In the genomic region with DNA sequence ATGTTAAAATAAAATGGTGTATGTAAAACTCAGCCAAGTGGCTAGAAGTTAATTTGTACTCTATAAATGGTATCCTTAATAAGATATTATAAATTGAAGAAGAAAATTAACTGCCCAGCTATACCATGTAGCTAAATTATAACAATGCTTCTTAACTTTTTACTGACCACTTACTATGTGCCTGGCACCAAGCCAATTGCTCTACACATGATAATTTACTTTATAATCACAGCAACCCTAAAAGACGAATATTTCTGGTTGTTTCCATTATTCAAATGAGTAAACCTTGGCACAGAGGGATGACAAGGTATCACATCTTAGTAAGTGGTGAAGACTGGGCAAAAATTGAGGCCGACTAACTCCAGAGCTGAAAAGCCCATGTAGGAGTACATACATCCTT, we compare ENCODE assay signal across 25 cellular contexts.
DNase-seq lines count a peak whose midpoint lies in the region; ATAC-seq, FAIRE-seq and TF ChIP-seq lines count a peak whose summit lies in the region.
"Had no signal": no experiment of that assay in that cellular context is flagged by ENCODE, and none has a peak within 500 bp of the region (broad histone marks: within the 10 kb centered on the region; RNA-seq: fewer than 3 reads in every experiment).

No MANE protein-coding gene starts in this region.

- H3K27me3 ChIP-seq in HepG2 (ENCODE audit: control insufficient read depth in 1 of 2, insufficient read depth in 2 of 2, low read length in 2 of 2) (no peaks in the 10 kb centered on the region), right lobe of liver (no peaks in the 10 kb centered on the region), SJCRH30 (no peaks in the 10 kb centered on the region), K562 (ENCODE audit: control insufficient read depth in 2 of 2, insufficient read depth in 2 of 2, low read length in 2 of 2) (no peaks in the 10 kb centered on the region)
- H3K27me3 ChIP-seq: BE2C, BLaER1 had no signal

- no peak for TF ChIP-seq EP300 in HepG2 (IDR thresholded peaks at IDR 0.05; ENCODE audit: low read depth in 2 of 2, low read length in 2 of 2)
- TF ChIP-seq EP300 in HepG2 (CRISPR knock-in tag; IDR thresholded peaks at IDR 0.05; ENCODE audit: borderline replicate concordance): no peak
- TF ChIP-seq EP300 in K562 (IDR thresholded peaks at IDR 0.05; ENCODE audit: low read length): no peak

- BruUV-seq in HepG2 (replicated peaks; lab: Mats Ljungman, UMichigan): no TSS peak
- BruUV-seq in K562 (replicated peaks; lab: Mats Ljungman, UMichigan): no TSS peak

- 4% methylated on average over 2 of the region's 2 CpGs for WGBS in HepG2 (ENCODE audit: low lambda C conversion rate)
- 30% methylated on average over 2 of the region's 2 CpGs for WGBS in right lobe of liver (ENCODE audit: insufficient coverage, low coverage, low lambda C conversion rate, missing lambda C conversion rate)
- WGBS in K562 (ENCODE audit: insufficient coverage, low coverage, missing lambda C conversion rate): 26% methylated on average over 2 of the region's 2 CpGs

- no peaks in the 10 kb centered on the region for H3K79me2 ChIP-seq in HepG2 (ENCODE audit: insufficient read depth, low read length)
- H3K79me2 ChIP-seq in K562 (ENCODE audit: control insufficient read depth, insufficient read depth, low read length): no peaks in the 10 kb centered on the region

- H3K9me1 ChIP-seq in K562 (ENCODE audit: control insufficient read depth, insufficient read depth, low read length): no peaks in the 10 kb centered on the region

- peaks cover 6% of the 10 kb centered on the region for H3K9me3 Mint-ChIP-seq in nephron progenitor cell

- no peaks in the 10 kb centered on the region for H3K4me1 Mint-ChIP-seq in nephron progenitor cell
- H3K4me1 Mint-ChIP-seq: CD14-positive monocyte; CD4-positive, alpha-beta memory T cell; CD4-positive, CD25-positive, alpha-beta regulatory T cell; CD8-positive, alpha-beta memory T cell had no signal

- H3K36me3 Mint-ChIP-seq in nephron progenitor cell (ENCODE audit: low read depth): no peaks in the 10 kb centered on the region
- H3K36me3 Mint-ChIP-seq: CD14-positive monocyte; CD4-positive, alpha-beta memory T cell; CD4-positive, CD25-positive, alpha-beta regulatory T cell; CD8-positive, alpha-beta memory T cell had no signal

- H3K9me3 ChIP-seq in HepG2 (ENCODE audit: low read length) (peaks cover 8% of the 10 kb centered on the region; the same call in 1 of the 2 replicates), right lobe of liver (no peaks in the 10 kb centered on the region), SJCRH30 (replicated peaks) (no peaks in the 10 kb centered on the region; the same call in none of the 2 replicates), K562 (replicated peaks; ENCODE audit: control insufficient read depth, insufficient read depth, low read depth, low read length) (no peaks in the 10 kb centered on the region)
- H3K9me3 ChIP-seq: BE2C, BLaER1 had no signal

- no peak overlapping the region for H3K4me3 Mint-ChIP-seq in nephron progenitor cell
- H3K4me3 Mint-ChIP-seq: CD14-positive monocyte; CD4-positive, alpha-beta memory T cell; CD4-positive, CD25-positive, alpha-beta regulatory T cell; CD8-positive, alpha-beta memory T cell had no signal

- no peak for TF ChIP-seq CTCF in HepG2 (CRISPR knock-in tag; IDR thresholded peaks at IDR 0.05)
- TF ChIP-seq CTCF in right lobe of liver (IDR thresholded peaks at IDR 0.05): no peak
- no peak for TF ChIP-seq CTCF in K562 (IDR thresholded peaks at IDR 0.05 in 2 of 3, conservative IDR thresholded peaks at IDR 0.05 in 1 of 3; ENCODE audit: insufficient read depth in 2 of 3, low read depth in 1 of 3, low read length in 3 of 3)
- no peak for TF ChIP-seq CTCF in nephron progenitor cell (IDR thresholded peaks at IDR 0.05)

- no peaks in the 10 kb centered on the region for H4K20me1 ChIP-seq in HepG2 (ENCODE audit: insufficient read depth, low read length)
- no peaks in the 10 kb centered on the region for H4K20me1 ChIP-seq in K562 (replicated peaks; ENCODE audit: control insufficient read depth, insufficient read depth, low read length)
- H4K20me1 ChIP-seq: BLaER1 had no signal

- in situ Hi-C loops in HepG2 (cut with HindIII; ENCODE audit: extremely low pct_ligation_motif_present, low pct_unique_long_range_greater_than_20kb): no loop called here
- in situ Hi-C loops in K562 (cut with MboI): no loop called here

- H3K27me3 Mint-ChIP-seq in nephron progenitor cell (ENCODE audit: low read depth, poor library complexity): no peaks in the 10 kb centered on the region
- H3K27me3 Mint-ChIP-seq: CD4-positive, alpha-beta memory T cell; CD4-positive, CD25-positive, alpha-beta regulatory T cell; CD8-positive, alpha-beta memory T cell had no signal

- H3K4me1 ChIP-seq in HepG2 (ENCODE audit: insufficient read depth, low read length): no peaks in the 10 kb centered on the region
- no peaks in the 10 kb centered on the region for H3K4me1 ChIP-seq in right lobe of liver
- H3K4me1 ChIP-seq in SJCRH30: peaks cover 8% of the 10 kb centered on the region; the same call in 1 of the 2 replicates
- no peaks in the 10 kb centered on the region for H3K4me1 ChIP-seq in K562 (replicated peaks in 1 of 2; ENCODE audit: control insufficient read depth in 2 of 2, insufficient read depth in 2 of 2, low read length in 2 of 2)
- H3K4me1 ChIP-seq: BE2C, BLaER1 had no signal

- POLR2A ChIA-PET in HepG2 (lab: Yijun Ruan, JAX) (no interaction called here), K562 (lab: Yijun Ruan, JAX) (no interaction called here)

- no peak for DNase-seq in HepG2 (ENCODE audit: low spot score)
- no peak for DNase-seq in right lobe of liver
- no peak for DNase-seq in SJCRH30
- DNase-seq in K562 (ENCODE audit: extremely low read depth in 1 of 4, low spot score in 3 of 4): no peak
- no peak for DNase-seq in nephron progenitor cell
- no peak for DNase-seq in GM19240 (ENCODE audit: insufficient read length, low spot score)
- DNase-seq: ACHN; BE2C; C1 segment of cervical spinal cord; CD4-positive, alpha-beta memory T cell; CD4-positive, CD25-positive, alpha-beta regulatory T cell; CD8-positive, alpha-beta memory T cell; COR-L47; DMS 273 treated with DMSO at 0.1 percent for 48 hours; DMS153; DMS79; DND-41; EL; GDM1 had no signal

- no peak overlapping the region for H3K4me3 ChIP-seq in HepG2 (replicated peaks in 1 of 3; ENCODE audit: insufficient read depth in 1 of 3, low read depth in 2 of 3, low read length in 3 of 3)
- no peak overlapping the region for H3K4me3 ChIP-seq in right lobe of liver
- no peak overlapping the region for H3K4me3 ChIP-seq in SJCRH30
- no peak overlapping the region for H3K4me3 ChIP-seq in K562
- H3K4me3 ChIP-seq: BLaER1, GM12878 had no signal

- H3K27ac Mint-ChIP-seq in nephron progenitor cell: no peak overlapping the region
- H3K27ac Mint-ChIP-seq: CD14-positive monocyte; CD4-positive, alpha-beta memory T cell; CD4-positive, CD25-positive, alpha-beta regulatory T cell; CD8-positive, alpha-beta memory T cell had no signal

- no peak overlapping the region for H3K4me2 ChIP-seq in HepG2 (ENCODE audit: low read depth, low read length)
- no peak overlapping the region for H3K4me2 ChIP-seq in K562 (ENCODE audit: insufficient read depth, low read length)
- H3K4me2 ChIP-seq: BLaER1 had no signal

- H2AFZ ChIP-seq in HepG2 (ENCODE audit: low read length) (no peak overlapping the region), K562 (ENCODE audit: low read depth, low read length) (no peak overlapping the region)

- no peak for TF ChIP-seq RAD21 in HepG2 (CRISPR knock-in tag; IDR thresholded peaks at IDR 0.05)
- TF ChIP-seq RAD21 in K562 (CRISPR knock-in tag; conservative IDR thresholded peaks at IDR 0.05 in 1 of 2, IDR thresholded peaks at IDR 0.05 in 1 of 2): no peak

- no peaks in the 10 kb centered on the region for H3K36me3 ChIP-seq in HepG2 (replicated peaks in 1 of 2; ENCODE audit: control insufficient read depth in 1 of 2, insufficient read depth in 2 of 2, low read length in 2 of 2)
- H3K36me3 ChIP-seq in right lobe of liver: no peaks in the 10 kb centered on the region
- no peaks in the 10 kb centered on the region for H3K36me3 ChIP-seq in SJCRH30
- no peaks in the 10 kb centered on the region for H3K36me3 ChIP-seq in K562 (ENCODE audit: control insufficient read depth, insufficient read depth, low read length)
- H3K36me3 ChIP-seq: BE2C, BLaER1 had no signal

- CTCF ChIA-PET in HepG2 (lab: Yijun Ruan, JAX; ENCODE audit: low intra/inter-chr PET ratio, low total read pairs) (no interaction called here), K562 (lab: Yijun Ruan, JAX; ENCODE audit: low intra/inter-chr PET ratio) (no interaction called here)

- H3K9ac ChIP-seq in HepG2 (ENCODE audit: insufficient read depth, low read depth, low read length) (no peak overlapping the region), K562 (ENCODE audit: insufficient read depth in 1 of 2, low read depth in 2 of 2, low read length in 2 of 2) (no peak overlapping the region)
- H3K9ac ChIP-seq: BLaER1 had no signal

- TF ChIP-seq POLR2A in HepG2 (IDR thresholded peaks at IDR 0.05; ENCODE audit: insufficient read depth in 1 of 2, low read depth in 2 of 2, low read length in 2 of 2) (no peak), right lobe of liver (IDR thresholded peaks at IDR 0.05) (no peak), K562 (conservative IDR thresholded peaks at IDR 0.05) (no peak)

- intact Hi-C loops in HepG2 (cut with micrococcal nuclease; ENCODE audit: unreplicated experiment): no loop called here
- intact Hi-C loops in right lobe of liver (cut with DNase I): no loop called here
- intact Hi-C loops in K562 (cut with micrococcal nuclease): no loop called here

- FAIRE-seq in HepG2 (lab: Jason Lieb, UNC) (no peak), K562 (lab: Jason Lieb, UNC) (no peak)
- FAIRE-seq: GM12878, GM12892, GM18507 had no signal

- H3K27ac ChIP-seq in HepG2 (ENCODE audit: extremely low read length, insufficient read depth, low read length): no peak overlapping the region
- H3K27ac ChIP-seq in right lobe of liver: no peak overlapping the region
- peak overlapping the region; percentile 59 for H3K27ac ChIP-seq in SJCRH30
- no peak overlapping the region for H3K27ac ChIP-seq in K562 (ENCODE audit: extremely low read depth, low read depth, low read length)
- H3K27ac ChIP-seq: 22Rv1, BLaER1 had no signal

- ATAC-seq in HepG2 (no peak), right lobe of liver (no peak), K562 (no peak)
- ATAC-seq: GM12878 had no signal

TF ChIP-seq in HepG2, 621 proteins besides CTCF, POLR2A, EP300 and RAD21:
- TF ChIP-seq EEA1 (CRISPR knock-in tag; IDR thresholded peaks at IDR 0.05; ENCODE audit: borderline replicate concordance) (no peak), MZF1 (CRISPR knock-in tag; IDR thresholded peaks at IDR 0.05; ENCODE audit: borderline replicate concordance) (no peak), LCORL (IDR thresholded peaks at IDR 0.05) (0 out of 2 replicates have a peak, but pooled peaks have one; percentile 30), LCORL (CRISPR knock-in tag; IDR thresholded peaks at IDR 0.05) (no peak)

TF ChIP-seq in K562, 482 proteins besides CTCF, POLR2A, EP300 and RAD21 (continues in another document):
- TF ChIP-seq ZNF316 (IDR thresholded peaks at IDR 0.05) (no peak), NFIC (IDR thresholded peaks at IDR 0.05) (peak; percentile 85), LARP7 (IDR thresholded peaks at IDR 0.05) (no peak), MCM5 (IDR thresholded peaks at IDR 0.05; ENCODE audit: low read depth) (no peak), ZNF696 (CRISPR knock-in tag; conservative IDR thresholded peaks at IDR 0.05) (no peak), POLR2G (IDR thresholded peaks at IDR 0.05; ENCODE audit: low read depth, low read length) (no peak), TAF15 (IDR thresholded peaks at IDR 0.05; ENCODE audit: low read depth, low read length) (no peak)
